In genomic region chr3:15631426-15632211, GRCh38 we compare ENCODE assay signal across 14 cellular contexts. TPM values are rescaled to one million over a fixed set of nuclear protein-coding genes. Genes with fewer than 3 reads are reported as not detected.
DNase-seq lines count a peak whose midpoint lies in the region; ATAC-seq, FAIRE-seq and TF ChIP-seq lines count a peak whose summit lies in the region.
"Had no signal": no experiment of that assay in that cellular context is flagged by ENCODE, and none has a peak within 500 bp of the region (broad histone marks: within the 10 kb centered on the region; RNA-seq: fewer than 3 reads in every experiment).

No MANE protein-coding gene starts in this region.

- H2BK5ac ChIP-seq in mesenchymal stem cell (ENCODE audit: low read depth, low read length, poor library complexity, severe bottlenecking): no peak overlapping the region

- TF ChIP-seq CTCF in HEK293 (tag by site-specific recombination; IDR thresholded peaks at IDR 0.05): peak; percentile 54
- TF ChIP-seq CTCF in astrocyte (IDR thresholded peaks at IDR 0.05; ENCODE audit: insufficient read depth, low read depth, low read length): no peak

- H3K79me2 ChIP-seq in astrocyte (ENCODE audit: insufficient read depth, low read length): no peaks in the 10 kb centered on the region
- no peaks in the 10 kb centered on the region for H3K79me2 ChIP-seq in Karpas-422 (ENCODE audit: low read length)

- peak overlapping the region; percentile 83 for H2BK15ac ChIP-seq in mesenchymal stem cell (ENCODE audit: low read depth, poor library complexity, severe bottlenecking)

- ATAC-seq in GM19351 (IDR thresholded peaks at IDR 0.05; ENCODE audit: unreplicated experiment): no peak
- ATAC-seq: T-cell had no signal

- peaks cover 12% of the 10 kb centered on the region for H3K79me1 ChIP-seq in mesenchymal stem cell (replicated peaks; ENCODE audit: low read length, poor library complexity, severe bottlenecking)

- H3K9me3 ChIP-seq in HEK293 (ENCODE audit: control insufficient read depth, insufficient read depth, low read depth, low read length): no peaks in the 10 kb centered on the region
- H3K9me3 ChIP-seq in astrocyte (ENCODE audit: insufficient read depth, low read depth, low read length): no peaks in the 10 kb centered on the region
- H3K9me3 ChIP-seq in mesenchymal stem cell (ENCODE audit: control insufficient read depth, low read length): no peaks in the 10 kb centered on the region
- H3K9me3 ChIP-seq in Karpas-422 (ENCODE audit: low read length): no peaks in the 10 kb centered on the region
- H3K9me3 ChIP-seq: right lobe of liver had no signal

- H3K4me3 Mint-ChIP-seq in astrocyte (ENCODE audit: unreplicated experiment): no peak overlapping the region
- H3K4me3 Mint-ChIP-seq: T-cell had no signal

- no peak overlapping the region for H3K14ac ChIP-seq in mesenchymal stem cell (ENCODE audit: low read length in 2 of 2)

- no peaks in the 10 kb centered on the region for H3K27me3 ChIP-seq in astrocyte (ENCODE audit: insufficient read depth, low read length)
- no peaks in the 10 kb centered on the region for H3K27me3 ChIP-seq in mesenchymal stem cell (ENCODE audit: control insufficient read depth in 1 of 2, insufficient read depth in 1 of 2, low read length in 2 of 2)
- no peaks in the 10 kb centered on the region for H3K27me3 ChIP-seq in Karpas-422 (ENCODE audit: low read length)
- H3K27me3 ChIP-seq: right lobe of liver had no signal

- H3K23ac ChIP-seq in mesenchymal stem cell (ENCODE audit: low read length in 2 of 2): peak overlapping the region in 1 of 2 experiments; percentile 3

- H3K27ac ChIP-seq in HEK293 (ENCODE audit: extremely low read depth, low read depth, low read length) (no peak overlapping the region; the same call in 1 of the 2 replicates), astrocyte (ENCODE audit: low read depth, low read length) (peak overlapping the region; percentile 91), mesenchymal stem cell (ENCODE audit: low read length, poor library complexity, severe bottlenecking) (peak overlapping the region; percentile 19), Karpas-422 (ENCODE audit: low read length) (no peak overlapping the region)

- H3K27ac Mint-ChIP-seq in astrocyte (ENCODE audit: unreplicated experiment): peak overlapping the region; percentile 99

- H2BK12ac ChIP-seq in mesenchymal stem cell (ENCODE audit: low read length in 2 of 2): peak overlapping the region; percentile 53 to 86

- H4K20me1 ChIP-seq in astrocyte (ENCODE audit: insufficient read depth, low read length): no peaks in the 10 kb centered on the region
- H4K20me1 ChIP-seq in Karpas-422 (ENCODE audit: insufficient read depth, low read depth, low read length): no peaks in the 10 kb centered on the region

- H3K4me2 ChIP-seq in astrocyte (ENCODE audit: low read length) (peak overlapping the region; percentile 82), mesenchymal stem cell (ENCODE audit: low read length, poor library complexity, severe bottlenecking) (no peak overlapping the region), Karpas-422 (ENCODE audit: low read depth, low read length, poor library complexity, severe bottlenecking) (no peak overlapping the region)

- H3K9ac ChIP-seq in astrocyte (ENCODE audit: low read length) (peak overlapping the region; percentile 50), mesenchymal stem cell (ENCODE audit: low read length) (peak overlapping the region; percentile 88), Karpas-422 (ENCODE audit: low read length) (no peak overlapping the region)

- H3K27me3 Mint-ChIP-seq in astrocyte (ENCODE audit: low read depth, unreplicated experiment): no peaks in the 10 kb centered on the region
- H3K27me3 Mint-ChIP-seq: T-cell had no signal

- peak overlapping the region; percentile 79 for H4K8ac ChIP-seq in mesenchymal stem cell (ENCODE audit: low read length)

- H3K18ac ChIP-seq in mesenchymal stem cell (ENCODE audit: low read depth in 1 of 2, low read length in 2 of 2): peak overlapping the region; percentile 48 to 82

- H3K36me3 ChIP-seq in HEK293 (ENCODE audit: control insufficient read depth in 2 of 2, insufficient read depth in 1 of 2, low read length in 2 of 2) (no peaks in the 10 kb centered on the region), astrocyte (ENCODE audit: insufficient read depth, low read length) (no peaks in the 10 kb centered on the region), mesenchymal stem cell (ENCODE audit: control insufficient read depth in 1 of 2, insufficient read depth in 2 of 2, low read depth in 1 of 2, low read length in 2 of 2) (no peaks in the 10 kb centered on the region), Karpas-422 (ENCODE audit: insufficient read depth, low read length) (no peaks in the 10 kb centered on the region)
- H3K36me3 ChIP-seq: right lobe of liver had no signal

- peak overlapping the region; percentile 35 to 68 for H3K4ac ChIP-seq in mesenchymal stem cell (ENCODE audit: low read depth in 1 of 2, low read length in 2 of 2)

- POLR2A ChIA-PET in HEK293 (lab: Yijun Ruan, JAX): interaction anchor here (1.7 kb wide), 1 partner anchor 30 kb away, joined by 7 read pairs; the partner anchor contains the start of genes BTD and HACL1

- H3K4me1 ChIP-seq in HEK293 (ENCODE audit: control insufficient read depth, insufficient read depth, low read length) (peaks cover 36% of the 10 kb centered on the region), astrocyte (ENCODE audit: insufficient read depth, low read length) (peaks cover 64% of the 10 kb centered on the region), mesenchymal stem cell (ENCODE audit: control insufficient read depth, insufficient read depth, low read depth, low read length) (peaks cover 21% of the 10 kb centered on the region), Karpas-422 (ENCODE audit: low read length) (peaks cover 26% of the 10 kb centered on the region)

- peaks cover 5% of the 10 kb centered on the region for H3K36me3 Mint-ChIP-seq in astrocyte (ENCODE audit: low read depth, unreplicated experiment)

- H2AK5ac ChIP-seq in mesenchymal stem cell (ENCODE audit: low read length, severe bottlenecking): peak overlapping the region; percentile 33

- H4K91ac ChIP-seq in mesenchymal stem cell (ENCODE audit: low read length): peak overlapping the region; percentile 48

- no peaks in the 10 kb centered on the region for H3K9me3 Mint-ChIP-seq in astrocyte (ENCODE audit: unreplicated experiment)
- H3K9me3 Mint-ChIP-seq: T-cell had no signal

- no peak overlapping the region for H2BK120ac ChIP-seq in mesenchymal stem cell (ENCODE audit: low read depth, low read length)

- H3K9me2 ChIP-seq in Karpas-422 (replicated peaks; ENCODE audit: insufficient read depth, low read length): no peaks in the 10 kb centered on the region

- no peak for FAIRE-seq in astrocyte (lab: Jason Lieb, UNC)
- FAIRE-seq: HTR-8/SVneo had no signal

- H2AFZ ChIP-seq in astrocyte (ENCODE audit: low read depth, low read length) (no peak overlapping the region), mesenchymal stem cell (ENCODE audit: low read depth, low read length) (no peak overlapping the region), Karpas-422 (ENCODE audit: low read length) (no peak overlapping the region)

- 71% methylated on average over 12 of the region's 12 CpGs for WGBS in mesenchymal stem cell

- H3K4me3 ChIP-seq in HEK293 (ENCODE audit: low read depth, low read length) (no peak overlapping the region), astrocyte (ENCODE audit: insufficient read depth, low read depth, low read length) (no peak overlapping the region), mesenchymal stem cell (ENCODE audit: insufficient read depth in 1 of 2, low read depth in 1 of 2, low read length in 2 of 2) (no peak overlapping the region), Karpas-422 (ENCODE audit: low read length) (no peak overlapping the region)

- peaks cover 43% of the 10 kb centered on the region for H3K4me1 Mint-ChIP-seq in astrocyte (ENCODE audit: low read depth, unreplicated experiment)

- DNase-seq in astrocyte (ENCODE audit: low read depth) (no peak), mesenchymal stem cell (peak; percentile 27), superior temporal gyrus (ENCODE audit: extremely low spot score) (peak; percentile 55), Karpas-422 (no peak), Ammon's horn (ENCODE audit: low spot score) (no peak)
- DNase-seq: activated naive CD4-positive, alpha-beta T cell; DMS 273 treated with DMSO at 0.1 percent for 48 hours; NCI-H146; NK-92 treated with Interleukin-12 subunit alpha and Interleukin-12 subunit beta, amount 100 ng/mL, for 24 hours; right lobe of liver; T-cell had no signal

- CTCF ChIA-PET in HEK293 (lab: Yijun Ruan, JAX): interaction anchor here (0.7 to 3.1 kb wide), 4 partner anchors 24 to 224 kb away, joined by 3 to 16 read pairs (median 5); no protein-coding TSS in a partner anchor

TF ChIP-seq in HEK293, 187 proteins besides CTCF, POLR2A, EP300 and RAD21 (continues in another document):
- TF ChIP-seq ZNF48 (tag by site-specific recombination; IDR thresholded peaks at IDR 0.05): no peak
- no peak for TF ChIP-seq ZNF366 (tag by site-specific recombination; conservative IDR thresholded peaks at IDR 0.05)
- TF ChIP-seq, protein P1, sequence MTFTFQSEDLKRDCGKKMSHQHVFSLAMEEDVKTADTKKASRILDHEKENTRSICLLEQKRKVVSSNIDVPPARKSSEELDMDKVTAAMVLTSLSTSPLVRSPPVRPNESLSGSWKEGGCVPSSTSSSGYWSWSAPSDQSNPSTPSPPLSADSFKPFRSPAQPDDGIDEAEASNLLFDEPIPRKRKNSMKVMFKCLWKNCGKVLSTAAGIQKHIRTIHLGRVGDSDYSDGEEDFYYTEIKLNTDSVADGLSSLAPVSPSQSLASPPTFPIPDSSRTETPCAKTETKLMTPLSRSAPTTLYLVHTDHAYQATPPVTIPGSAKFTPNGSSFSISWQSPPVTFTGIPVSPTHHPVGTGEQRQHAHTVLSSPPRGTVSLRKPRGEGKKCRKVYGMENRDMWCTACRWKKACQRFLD (tag by site-specific recombination; IDR thresholded peaks at IDR 0.05): no peak
- no peak for TF ChIP-seq ZNF175 (tag by site-specific recombination; IDR thresholded peaks at IDR 0.05)
- TF ChIP-seq PRDM1 (tag by site-specific recombination; IDR thresholded peaks at IDR 0.05): peak; percentile 70
- peak; percentile 34; the same call in 1 of the 2 replicates for TF ChIP-seq ZNF341 (tag by site-specific recombination; IDR thresholded peaks at IDR 0.05; ENCODE audit: low read depth)
- no peak for TF ChIP-seq ZNF112 (tag by site-specific recombination; IDR thresholded peaks at IDR 0.05)
- no peak for TF ChIP-seq ZNF549 (tag by site-specific recombination; IDR thresholded peaks at IDR 0.05)

RNA-seq across cellular contexts. Expression of gene BTD, which starts 30.1 kb away (rescaled TPM):
- 16.2 and 19.0 TPM in 2 replicates for total RNA-seq in astrocyte
- 16.3 TPM for polyA plus RNA-seq in mesenchymal stem cell (2013, experiment 1 of 2)
- 15.8 TPM for polyA plus RNA-seq in mesenchymal stem cell (2013, experiment 2 of 2)
- total RNA-seq in Karpas-422 (2014; rRNA removed; shearing (Covaris generic); ENCODE audit: low replicate concordance): 5.2 and 7.1 TPM in 2 replicates

RNA-seq across cellular contexts. Expression of gene HACL1, which starts 30.2 kb away (rescaled TPM):
- total RNA-seq in astrocyte: 17.3 and 17.8 TPM in 2 replicates
- polyA plus RNA-seq in mesenchymal stem cell (2013, experiment 1 of 2): 9.2 TPM
- polyA plus RNA-seq in mesenchymal stem cell (2013, experiment 2 of 2): 9.0 TPM
- 52.7 and 58.9 TPM in 2 replicates for total RNA-seq in Karpas-422 (2014; rRNA removed; shearing (Covaris generic); ENCODE audit: low replicate concordance)

Comparison
In these comparisons a context has a peak if more than half of its experiments do, and no peak if none do; other contexts are left out.
1. H3K27ac ChIP-seq: peak in astrocyte (single experiment) and mesenchymal stem cell (single experiment); none in HEK293 (single experiment) and Karpas-422 (single experiment).
2. DNase-seq: peak in mesenchymal stem cell (single experiment) and superior temporal gyrus (single experiment); none in astrocyte (single experiment), Karpas-422 (single experiment) and Ammon's horn (single experiment).